ENCODE assay signal across 8 cellular contexts in the genomic region with DNA sequence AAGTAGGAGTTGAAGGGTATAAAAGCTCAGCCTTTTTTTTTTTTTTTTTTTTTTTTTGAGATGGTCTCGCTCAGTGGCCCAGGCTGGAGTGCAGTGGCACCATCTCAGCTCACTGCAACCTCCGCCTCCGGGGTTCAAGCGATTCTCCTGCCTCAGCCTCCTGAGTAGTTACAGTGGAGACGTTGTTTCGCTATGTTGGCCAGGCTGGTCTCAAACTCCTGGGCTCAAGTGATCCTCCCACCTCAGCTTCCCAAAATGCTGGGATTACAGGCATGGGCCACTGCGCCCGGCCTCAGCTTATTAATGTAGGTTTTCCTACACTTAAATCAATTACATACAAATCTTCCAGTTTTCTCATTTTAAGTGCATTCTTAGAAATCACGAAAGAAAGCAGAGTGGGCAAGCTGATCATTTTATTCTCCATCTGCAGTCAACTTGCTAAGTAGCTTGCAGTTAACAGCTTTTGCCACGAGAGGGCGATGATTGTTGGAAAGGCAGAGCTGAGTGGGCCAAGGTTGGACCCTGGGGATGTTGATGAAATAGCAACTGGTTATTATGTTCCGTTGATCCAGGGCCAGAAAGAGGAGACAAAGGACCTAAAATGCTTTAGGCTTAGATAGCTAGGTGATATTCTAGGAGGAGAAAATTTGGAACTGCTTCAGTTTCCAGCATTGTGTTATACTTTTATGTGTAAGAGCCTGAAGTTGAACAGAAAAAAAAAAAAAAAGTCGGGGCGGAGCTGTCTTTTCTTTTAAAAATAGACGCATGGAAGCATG.
DNase-seq lines count a peak whose midpoint lies in the region; ATAC-seq and TF ChIP-seq lines count a peak whose summit lies in the region.

No MANE protein-coding gene starts in this region.

- H3K27me3 ChIP-seq in adipocyte (replicated peaks; ENCODE audit: control insufficient read depth, insufficient read depth, low read length) = no peaks in the 10 kb centered on the region
- H3K27me3 ChIP-seq in left ventricle myocardium inferior (ENCODE audit: low read depth) = no peaks in the 10 kb centered on the region
- peaks cover 0 to 2% of the 10 kb centered on the region in 2 donors for H3K27me3 ChIP-seq in aorta (ENCODE audit: control insufficient read depth in 1 of 2, insufficient read depth in 2 of 2, low read length in 1 of 2)

- H3K36me3 ChIP-seq in adipocyte (ENCODE audit: control insufficient read depth, insufficient read depth, low read length, severe bottlenecking) = peaks cover 4% of the 10 kb centered on the region
- H3K36me3 ChIP-seq in left ventricle myocardium inferior = no peaks in the 10 kb centered on the region
- H3K36me3 ChIP-seq in aorta (ENCODE audit: control insufficient read depth in 1 of 2, insufficient read depth in 2 of 2, low read length in 1 of 2) = no peaks in the 10 kb centered on the region

- intact Hi-C loops in left ventricle myocardium inferior (cut with micrococcal nuclease) (no loop called here), aorta (cut with DNase I) (loop anchor here (2.0 to 5.0 kb wide), 5 partner anchors 234 to 398 kb away; a partner anchor contains a TSS)

- H3K27ac ChIP-seq in left ventricle myocardium inferior (replicated peaks) = peak overlapping the region; percentile 78
- H3K27ac ChIP-seq in aorta (ENCODE audit: low read depth in 1 of 2, low read length in 2 of 2) = no peak overlapping the region

- CTCF ChIA-PET in GM10248 (lab: Yijun Ruan, JAX) = interaction anchor here (0.8 to 2.6 kb wide), 60 partner anchors 8 to 589 kb away, joined by 3 to 30 read pairs (median 4); a partner anchor contains a TSS

- H3K4me1 ChIP-seq in adipocyte (ENCODE audit: control insufficient read depth, insufficient read depth, low read length) (peaks cover 6% of the 10 kb centered on the region), left ventricle myocardium inferior (peaks cover 42% of the 10 kb centered on the region), aorta (ENCODE audit: control insufficient read depth in 1 of 2, insufficient read depth in 2 of 2, low read length in 2 of 2) (no peaks in the 10 kb centered on the region)

- TF ChIP-seq CTCF in GM10248 (IDR thresholded peaks at IDR 0.05; ENCODE audit: control extremely low read depth, extremely low read depth, low read depth, missing control alignments) = peak; percentile 91
- peak; percentile 91 for TF ChIP-seq CTCF in left ventricle myocardium inferior (IDR thresholded peaks at IDR 0.05; ENCODE audit: borderline replicate concordance)

- H3K9ac ChIP-seq in adipocyte (ENCODE audit: low read length) = peak overlapping the region; percentile 13

- peak; percentile 68 for DNase-seq in GM10248 (ENCODE audit: extremely low spot score)
- peak; percentile 58 for DNase-seq in NCI-H128 (lab: John Stamatoyannopoulos, UW; ENCODE audit: unreplicated experiment)
- peak; percentile 45 for DNase-seq in T follicular helper cell (ENCODE audit: low read depth)
- DNase-seq in adipocyte (ENCODE audit: low read depth) = peak; percentile 97
- DNase-seq in left ventricle myocardium inferior = peak; percentile 75
- peak; percentile 70 for DNase-seq in renal cortical epithelial cell (ENCODE audit: low read depth)
- peak; percentile 84 for DNase-seq in aorta

- H3K4me3 ChIP-seq in adipocyte (ENCODE audit: low read length) (no peak overlapping the region), left ventricle myocardium inferior (peak overlapping the region; percentile 8), aorta (ENCODE audit: low read length in 2 of 2) (no peak overlapping the region)

- H3K9me3 ChIP-seq in adipocyte (ENCODE audit: control insufficient read depth, low read length) (no peaks in the 10 kb centered on the region), left ventricle myocardium inferior (replicated peaks) (no peaks in the 10 kb centered on the region), aorta (ENCODE audit: control insufficient read depth, low read length) (no peaks in the 10 kb centered on the region)

- 39 to 41% methylated on average over 14 to 15 of the region's 15 CpGs for WGBS in aorta, 2 donors

- POLR2A ChIA-PET in GM10248 (lab: Yijun Ruan, JAX) = interaction anchor here (0.7 kb wide), 1 partner anchor 488 kb away, joined by 4 read pairs; no protein-coding TSS in a partner anchor

- ATAC-seq in aorta (ENCODE audit: low FRiP score) (peak; percentile 89), GM21447 (IDR thresholded peaks at IDR 0.05; ENCODE audit: unreplicated experiment) (no peak)

Comparison
In these comparisons a context has a peak if more than half of its experiments do, and no peak if none do; other contexts are left out.
1. DNase-seq: peak in every context shown above with its lines; median percentile 97 in adipocyte; 84 in aorta; 75 in left ventricle myocardium inferior; 70 in renal cortical epithelial cell; 68 in GM10248; 58 in NCI-H128; 45 in T follicular helper cell.